Comparison of ENCODE assay signal across 14 cellular contexts in genomic region chr2:23211987-23212583, GRCh38.
"Had no signal": no experiment of that assay in that cellular context is flagged by ENCODE, and none has a peak within 500 bp of the region (broad histone marks: within the 10 kb centered on the region; RNA-seq: fewer than 3 reads in every experiment).

No MANE protein-coding gene starts in this region.

- H3K4me3 Mint-ChIP-seq: activated CD8-positive, alpha-beta T cell treated with anti-CD3 and anti-CD28 coated beads for 36 hours; activated naive CD4-positive, alpha-beta T cell treated with anti-CD3 and anti-CD28 coated beads, Interleukin-2, amount 50 U/mL, for 24 hours; naive thymus-derived CD8-positive, alpha-beta T cell; T-helper 17 cell had no signal

- H3K9me3 ChIP-seq: esophagus squamous epithelium, right atrium auricular region, uterus had no signal

- H3K27me3 ChIP-seq: esophagus squamous epithelium, hepatocyte, right atrium auricular region, uterus had no signal

- H3K4me1 ChIP-seq: esophagus squamous epithelium, right atrium auricular region, uterus had no signal

- H3K4me3 ChIP-seq: esophagus squamous epithelium, hepatocyte, right atrium auricular region, skin epidermis, uterus had no signal

- H3K27ac ChIP-seq: esophagus squamous epithelium, hepatocyte, right atrium auricular region, skin epidermis, uterus, WERI-Rb-1 had no signal

- H3K4me1 Mint-ChIP-seq: activated naive CD4-positive, alpha-beta T cell treated with anti-CD3 and anti-CD28 coated beads, Interleukin-2, amount 50 U/mL, for 24 hours; T-helper 17 cell had no signal

- DNase-seq: activated CD8-positive, alpha-beta T cell treated with anti-CD3 and anti-CD28 coated beads for 36 hours; activated effector memory CD4-positive, alpha-beta T cell treated with anti-CD3 and anti-CD28 coated beads, Interleukin-2, amount 50 U/mL, for 16 hours; activated T-cell treated with anti-CD3 and anti-CD28 coated beads, Interleukin-2, amount 50 U/mL, for 48 hours; caudate nucleus; esophagus squamous epithelium; naive thymus-derived CD8-positive, alpha-beta T cell; nucleus accumbens; T-helper 17 cell; uterus had no signal

- H3K36me3 ChIP-seq: esophagus squamous epithelium, right atrium auricular region, uterus, WERI-Rb-1 had no signal

- ATAC-seq: activated CD8-positive, alpha-beta T cell treated with anti-CD3 and anti-CD28 coated beads for 36 hours; naive thymus-derived CD8-positive, alpha-beta T cell; T-helper 17 cell had no signal

- H3K36me3 Mint-ChIP-seq: activated naive CD4-positive, alpha-beta T cell treated with anti-CD3 and anti-CD28 coated beads, Interleukin-2, amount 50 U/mL, for 24 hours; naive thymus-derived CD8-positive, alpha-beta T cell had no signal

- H3K27ac Mint-ChIP-seq: activated CD8-positive, alpha-beta T cell treated with anti-CD3 and anti-CD28 coated beads for 36 hours; activated naive CD4-positive, alpha-beta T cell treated with anti-CD3 and anti-CD28 coated beads, Interleukin-2, amount 50 U/mL, for 24 hours; naive thymus-derived CD8-positive, alpha-beta T cell; T-helper 17 cell had no signal

- H3K9me3 Mint-ChIP-seq: activated CD8-positive, alpha-beta T cell treated with anti-CD3 and anti-CD28 coated beads for 36 hours had no signal
